In genomic region chr6:134317471-134318131, GRCh38 we compare ENCODE assay signal across 8 cellular contexts. TPM values are rescaled to one million over a fixed set of nuclear protein-coding genes. Genes with fewer than 3 reads are reported as not detected.
A peak's percentile ranks its signal among the peaks of the same experiment; 100 is the strongest.
DNase-seq lines count a peak whose midpoint lies in the region; ATAC-seq and TF ChIP-seq lines count a peak whose summit lies in the region.

Gene SGK1 (minus strand): TSS chr6:134318112. CDS start chr6:134317460, 652 bp downstream.

- H3K4me3 ChIP-seq in fibroblast of mammary gland (ENCODE audit: control insufficient read depth, low read depth, low read length): peak within 1 kb of the TSS; percentile 56
- H3K4me3 ChIP-seq in mucosa of rectum (ENCODE audit: low read length in 2 of 2): peak within 1 kb of the TSS; percentile 46 to 65

- H3K27ac ChIP-seq in mucosa of rectum (ENCODE audit: low read depth in 2 of 2, low read length in 2 of 2) (peak within 1 kb of the TSS in 1 of 2 donors; percentile 12), temporal lobe (ENCODE audit: low read depth, low read length) (peak within 1 kb of the TSS; percentile 97)

- H3K9ac ChIP-seq in mucosa of rectum (ENCODE audit: low read depth in 1 of 2, low read length in 2 of 2): no peak within 1 kb of the TSS

- ATAC-seq in activated T-helper 17 cell treated with anti-CD3 and anti-CD28 coated beads, Interleukin-2, amount 50 U/mL, for 72 hours (replicated peaks): peak; percentile 78

- H3K27me3 ChIP-seq in mucosa of rectum (ENCODE audit: control insufficient read depth in 2 of 2, insufficient read depth in 2 of 2, low read length in 2 of 2): peaks cover 15 to 21% of the 10 kb centered on the region in 2 donors

- TF ChIP-seq CTCF in fibroblast of mammary gland (conservative IDR thresholded peaks at IDR 0.05; ENCODE audit: control insufficient read depth, insufficient read depth, low read depth, low read length): no peak

- H3K4me1 Mint-ChIP-seq in activated T-helper 17 cell treated with anti-CD3 and anti-CD28 coated beads, Interleukin-2, amount 50 U/mL, for 72 hours: peaks cover 10% of the 10 kb centered on the region

- peaks cover 4% of the 10 kb centered on the region for H3K9me3 Mint-ChIP-seq in activated T-helper 17 cell treated with anti-CD3 and anti-CD28 coated beads, Interleukin-2, amount 50 U/mL, for 72 hours

- H3K27ac Mint-ChIP-seq in activated T-helper 17 cell treated with anti-CD3 and anti-CD28 coated beads, Interleukin-2, amount 50 U/mL, for 72 hours: no peak within 1 kb of the TSS

- DNase-seq in EH (ENCODE audit: low read depth) (peak; percentile 61), NCI-H1930 (lab: John Stamatoyannopoulos, UW) (peak; percentile 26 to 37), fibroblast of mammary gland (ENCODE audit: low read depth) (peak; percentile 48), NOMO-1 treated with DMSO at 0.1 percent for 48 hours (lab: John Stamatoyannopoulos, UW; ENCODE audit: unreplicated experiment) (no peak), GDM1 (lab: John Stamatoyannopoulos, UW) (no peak)

- H3K27me3 Mint-ChIP-seq in activated T-helper 17 cell treated with anti-CD3 and anti-CD28 coated beads, Interleukin-2, amount 50 U/mL, for 72 hours: peaks cover 34% of the 10 kb centered on the region

- no peaks in the 10 kb centered on the region for H3K9me3 ChIP-seq in mucosa of rectum (ENCODE audit: control insufficient read depth in 2 of 2, low read length in 2 of 2)

- peak within 1 kb of the TSS; percentile 85 for H3K4me3 Mint-ChIP-seq in activated T-helper 17 cell treated with anti-CD3 and anti-CD28 coated beads, Interleukin-2, amount 50 U/mL, for 72 hours

- H3K36me3 ChIP-seq in mucosa of rectum (ENCODE audit: control insufficient read depth in 2 of 2, insufficient read depth in 2 of 2, low read length in 2 of 2): no peaks in the 10 kb centered on the region

- no peaks in the 10 kb centered on the region for H3K36me3 Mint-ChIP-seq in activated T-helper 17 cell treated with anti-CD3 and anti-CD28 coated beads, Interleukin-2, amount 50 U/mL, for 72 hours (ENCODE audit: low read depth)

- no peaks in the 10 kb centered on the region for H3K4me1 ChIP-seq in mucosa of rectum (ENCODE audit: control insufficient read depth in 2 of 2, insufficient read depth in 2 of 2, low read length in 2 of 2)

RNA-seq across cellular contexts. Expression of gene SGK1, which starts in this region (rescaled TPM):
- total RNA-seq in activated T-helper 17 cell treated with anti-CD3 and anti-CD28 coated beads, Interleukin-2, amount 50 U/mL, for 72 hours: 10 to 100 TPM; 29.7 to 51.5 TPM
- 30.5 TPM for total RNA-seq in temporal lobe

Comparison
In these comparisons a context has a peak if more than half of its experiments do, and no peak if none do; other contexts are left out.
1. DNase-seq: peak in EH (single experiment), NCI-H1930 (2 of 2) and fibroblast of mammary gland (single experiment); none in NOMO-1 treated with DMSO at 0.1 percent for 48 hours (single experiment) and GDM1 (single experiment).